Comparison of ENCODE assay signal across 1 cellular context in the genomic region with DNA sequence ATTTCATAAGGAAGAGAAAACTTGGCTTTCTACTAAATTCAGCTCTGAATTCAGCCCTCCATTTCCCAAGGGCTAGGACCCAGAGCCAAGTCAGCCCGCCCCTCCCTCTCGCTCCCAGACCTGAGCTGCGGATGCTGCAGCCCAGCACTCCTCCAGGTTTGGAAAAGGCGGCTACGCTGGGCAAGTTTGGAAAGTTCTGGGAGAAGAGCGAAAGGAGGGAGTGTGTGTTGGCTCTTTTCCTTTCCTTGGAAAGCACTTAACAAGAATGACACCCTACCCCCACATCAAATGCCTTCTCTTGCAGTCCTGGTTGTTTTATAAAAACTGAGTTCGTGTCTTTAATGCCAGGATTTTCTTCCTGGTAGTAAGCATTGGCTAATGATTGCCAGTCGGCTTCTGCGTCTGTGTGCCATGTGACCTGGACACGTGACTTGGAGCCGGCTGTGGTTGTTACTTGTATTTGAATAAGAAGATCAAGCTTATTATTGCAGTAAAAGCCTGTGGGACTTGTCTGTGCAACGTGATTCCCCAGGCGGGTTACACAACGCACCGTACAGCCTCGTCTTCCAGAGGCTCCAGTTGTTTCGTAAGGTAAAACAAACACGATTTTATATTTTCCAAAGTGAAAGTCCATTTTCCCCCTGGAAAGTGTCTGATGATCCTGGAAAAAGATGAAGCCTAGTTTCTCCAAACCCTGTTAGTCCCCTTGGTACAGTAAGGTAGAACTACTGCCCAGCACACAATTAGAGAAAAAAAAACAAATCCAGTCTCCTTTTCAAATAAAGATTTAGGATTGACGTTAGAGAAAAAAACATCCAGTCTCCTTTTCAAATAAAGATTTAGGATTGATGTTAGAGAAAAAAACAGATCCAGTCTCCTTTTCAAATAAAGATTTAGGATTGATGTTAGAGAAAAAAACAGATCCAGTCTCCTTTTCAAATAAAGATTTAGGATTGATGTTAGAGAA.
A peak's percentile ranks its signal among the peaks of the same experiment; 100 is the strongest.
TF ChIP-seq lines count a peak whose summit lies in the region.

No MANE protein-coding gene starts in this region.

TF ChIP-seq in HepG2, 621 proteins besides CTCF, POLR2A, EP300 and RAD21 (continued from another document and continues in another):
- TF ChIP-seq ATF7 (IDR thresholded peaks at IDR 0.05): no peak
- TF ChIP-seq ATF7 (CRISPR knock-in tag; IDR thresholded peaks at IDR 0.05): no peak
- TF ChIP-seq RBAK (CRISPR knock-in tag; IDR thresholded peaks at IDR 0.05): no peak
- TF ChIP-seq SOX6 (IDR thresholded peaks at IDR 0.05): no peak
- TF ChIP-seq SOX6 (CRISPR knock-in tag; IDR thresholded peaks at IDR 0.05): peak; percentile 84
- TF ChIP-seq ZNF121 (CRISPR knock-in tag; IDR thresholded peaks at IDR 0.05): no peak
- TF ChIP-seq, protein P1, sequence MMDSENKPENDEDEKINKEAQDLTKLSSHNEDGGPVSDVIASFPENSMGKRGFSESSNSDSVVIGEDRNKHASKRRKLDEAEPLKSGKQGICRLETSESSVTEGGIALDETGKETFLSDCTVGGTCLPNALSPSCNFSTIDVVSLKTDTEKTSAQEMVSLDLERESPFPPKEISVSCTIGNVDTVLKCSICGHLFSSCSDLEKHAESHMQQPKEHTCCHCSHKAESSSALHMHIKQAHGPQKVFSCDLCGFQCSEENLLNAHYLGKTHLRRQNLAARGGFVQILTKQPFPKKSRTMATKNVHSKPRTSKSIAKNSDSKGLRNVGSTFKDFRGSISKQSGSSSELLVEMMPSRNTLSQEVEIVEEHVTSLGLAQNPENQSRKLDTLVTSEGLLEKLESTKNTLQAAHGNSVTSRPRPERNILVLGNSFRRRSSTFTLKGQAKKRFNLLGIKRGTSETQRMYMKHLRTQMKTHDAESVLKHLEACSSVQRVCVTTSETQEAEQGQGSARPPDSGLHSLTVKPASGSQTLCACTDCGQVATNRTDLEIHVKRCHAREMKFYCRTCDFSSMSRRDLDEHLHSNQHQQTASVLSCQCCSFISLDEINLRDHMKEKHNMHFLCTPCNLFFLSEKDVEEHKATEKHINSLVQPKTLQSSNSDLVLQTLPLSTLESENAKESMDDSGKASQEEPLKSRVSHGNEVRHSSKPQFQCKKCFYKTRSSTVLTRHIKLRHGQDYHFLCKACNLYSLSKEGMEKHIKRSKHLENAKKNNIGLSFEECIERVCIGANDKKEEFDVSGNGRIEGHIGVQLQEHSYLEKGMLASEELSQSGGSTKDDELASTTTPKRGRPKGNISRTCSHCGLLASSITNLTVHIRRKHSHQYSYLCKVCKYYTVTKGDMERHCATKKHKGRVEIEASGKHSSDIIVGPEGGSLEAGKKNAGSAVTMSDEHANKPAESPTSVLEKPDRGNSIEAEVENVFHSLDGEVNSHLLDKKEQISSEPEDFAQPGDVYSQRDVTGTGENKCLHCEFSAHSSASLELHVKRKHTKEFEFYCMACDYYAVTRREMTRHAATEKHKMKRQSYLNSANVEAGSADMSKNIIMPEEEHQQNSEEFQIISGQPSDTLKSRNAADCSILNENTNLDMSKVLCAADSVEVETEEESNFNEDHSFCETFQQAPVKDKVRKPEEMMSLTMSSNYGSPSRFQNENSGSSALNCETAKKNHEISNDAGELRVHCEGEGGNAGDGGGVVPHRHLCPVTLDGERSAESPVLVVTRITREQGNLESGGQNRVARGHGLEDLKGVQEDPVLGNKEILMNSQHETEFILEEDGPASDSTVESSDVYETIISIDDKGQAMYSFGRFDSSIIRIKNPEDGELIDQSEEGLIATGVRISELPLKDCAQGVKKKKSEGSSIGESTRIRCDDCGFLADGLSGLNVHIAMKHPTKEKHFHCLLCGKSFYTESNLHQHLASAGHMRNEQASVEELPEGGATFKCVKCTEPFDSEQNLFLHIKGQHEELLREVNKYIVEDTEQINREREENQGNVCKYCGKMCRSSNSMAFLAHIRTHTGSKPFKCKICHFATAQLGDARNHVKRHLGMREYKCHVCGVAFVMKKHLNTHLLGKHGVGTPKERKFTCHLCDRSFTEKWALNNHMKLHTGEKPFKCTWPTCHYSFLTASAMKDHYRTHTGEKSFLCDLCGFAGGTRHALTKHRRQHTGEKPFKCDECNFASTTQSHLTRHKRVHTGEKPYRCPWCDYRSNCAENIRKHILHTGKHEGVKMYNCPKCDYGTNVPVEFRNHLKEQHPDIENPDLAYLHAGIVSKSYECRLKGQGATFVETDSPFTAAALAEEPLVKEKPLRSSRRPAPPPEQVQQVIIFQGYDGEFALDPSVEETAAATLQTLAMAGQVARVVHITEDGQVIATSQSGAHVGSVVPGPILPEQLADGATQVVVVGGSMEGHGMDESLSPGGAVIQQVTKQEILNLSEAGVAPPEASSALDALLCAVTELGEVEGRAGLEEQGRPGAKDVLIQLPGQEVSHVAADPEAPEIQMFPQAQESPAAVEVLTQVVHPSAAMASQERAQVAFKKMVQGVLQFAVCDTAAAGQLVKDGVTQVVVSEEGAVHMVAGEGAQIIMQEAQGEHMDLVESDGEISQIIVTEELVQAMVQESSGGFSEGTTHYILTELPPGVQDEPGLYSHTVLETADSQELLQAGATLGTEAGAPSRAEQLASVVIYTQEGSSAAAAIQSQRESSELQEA (CRISPR knock-in tag; IDR thresholded peaks at IDR 0.05; ENCODE audit: not compliant biosample characterization): no peak
- no peak for TF ChIP-seq BRD4 (CRISPR knock-in tag; IDR thresholded peaks at IDR 0.05)
- TF ChIP-seq, protein P2, sequence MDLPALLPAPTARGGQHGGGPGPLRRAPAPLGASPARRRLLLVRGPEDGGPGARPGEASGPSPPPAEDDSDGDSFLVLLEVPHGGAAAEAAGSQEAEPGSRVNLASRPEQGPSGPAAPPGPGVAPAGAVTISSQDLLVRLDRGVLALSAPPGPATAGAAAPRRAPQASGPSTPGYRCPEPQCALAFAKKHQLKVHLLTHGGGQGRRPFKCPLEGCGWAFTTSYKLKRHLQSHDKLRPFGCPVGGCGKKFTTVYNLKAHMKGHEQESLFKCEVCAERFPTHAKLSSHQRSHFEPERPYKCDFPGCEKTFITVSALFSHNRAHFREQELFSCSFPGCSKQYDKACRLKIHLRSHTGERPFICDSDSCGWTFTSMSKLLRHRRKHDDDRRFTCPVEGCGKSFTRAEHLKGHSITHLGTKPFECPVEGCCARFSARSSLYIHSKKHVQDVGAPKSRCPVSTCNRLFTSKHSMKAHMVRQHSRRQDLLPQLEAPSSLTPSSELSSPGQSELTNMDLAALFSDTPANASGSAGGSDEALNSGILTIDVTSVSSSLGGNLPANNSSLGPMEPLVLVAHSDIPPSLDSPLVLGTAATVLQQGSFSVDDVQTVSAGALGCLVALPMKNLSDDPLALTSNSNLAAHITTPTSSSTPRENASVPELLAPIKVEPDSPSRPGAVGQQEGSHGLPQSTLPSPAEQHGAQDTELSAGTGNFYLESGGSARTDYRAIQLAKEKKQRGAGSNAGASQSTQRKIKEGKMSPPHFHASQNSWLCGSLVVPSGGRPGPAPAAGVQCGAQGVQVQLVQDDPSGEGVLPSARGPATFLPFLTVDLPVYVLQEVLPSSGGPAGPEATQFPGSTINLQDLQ (CRISPR knock-in tag; IDR thresholded peaks at IDR 0.05): no peak
- no peak for TF ChIP-seq SMARCC2 (IDR thresholded peaks at IDR 0.05)
- TF ChIP-seq, protein P3, sequence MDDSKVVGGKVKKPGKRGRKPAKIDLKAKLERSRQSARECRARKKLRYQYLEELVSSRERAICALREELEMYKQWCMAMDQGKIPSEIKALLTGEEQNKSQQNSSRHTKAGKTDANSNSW (CRISPR knock-in tag; IDR thresholded peaks at IDR 0.05; ENCODE audit: borderline replicate concordance): no peak
- TF ChIP-seq, protein P4, sequence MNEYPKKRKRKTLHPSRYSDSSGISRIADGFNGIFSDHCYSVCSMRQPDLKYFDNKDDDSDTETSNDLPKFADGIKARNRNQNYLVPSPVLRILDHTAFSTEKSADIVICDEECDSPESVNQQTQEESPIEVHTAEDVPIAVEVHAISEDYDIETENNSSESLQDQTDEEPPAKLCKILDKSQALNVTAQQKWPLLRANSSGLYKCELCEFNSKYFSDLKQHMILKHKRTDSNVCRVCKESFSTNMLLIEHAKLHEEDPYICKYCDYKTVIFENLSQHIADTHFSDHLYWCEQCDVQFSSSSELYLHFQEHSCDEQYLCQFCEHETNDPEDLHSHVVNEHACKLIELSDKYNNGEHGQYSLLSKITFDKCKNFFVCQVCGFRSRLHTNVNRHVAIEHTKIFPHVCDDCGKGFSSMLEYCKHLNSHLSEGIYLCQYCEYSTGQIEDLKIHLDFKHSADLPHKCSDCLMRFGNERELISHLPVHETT (CRISPR knock-in tag; conservative IDR thresholded peaks at IDR 0.05): no peak; the same call in 1 of the 2 replicates
- TF ChIP-seq ZNF547 (CRISPR knock-in tag; IDR thresholded peaks at IDR 0.05): 0 out of 2 replicates have a peak, but pooled peaks have one; percentile 28
- no peak for TF ChIP-seq CHD4 (IDR thresholded peaks at IDR 0.05; ENCODE audit: borderline replicate concordance, low read length)
- no peak for TF ChIP-seq ZNF883 (CRISPR knock-in tag; IDR thresholded peaks at IDR 0.05; ENCODE audit: not compliant biosample characterization)
- no peak for TF ChIP-seq GTF2F1 (IDR thresholded peaks at IDR 0.05; ENCODE audit: low read length)
- TF ChIP-seq KDM5A (IDR thresholded peaks at IDR 0.05; ENCODE audit: borderline replicate concordance, low read length): peak; percentile 44; the same call in 1 of the 2 replicates
- no peak for TF ChIP-seq TEAD3 (CRISPR knock-in tag; optimal IDR thresholded peaks at IDR 0.05; ENCODE audit: borderline replicate concordance)
- TF ChIP-seq CEBPB (IDR thresholded peaks at IDR 0.05; ENCODE audit: borderline replicate concordance, low read depth, low read length): peak; percentile 98
- TF ChIP-seq, protein P5, sequence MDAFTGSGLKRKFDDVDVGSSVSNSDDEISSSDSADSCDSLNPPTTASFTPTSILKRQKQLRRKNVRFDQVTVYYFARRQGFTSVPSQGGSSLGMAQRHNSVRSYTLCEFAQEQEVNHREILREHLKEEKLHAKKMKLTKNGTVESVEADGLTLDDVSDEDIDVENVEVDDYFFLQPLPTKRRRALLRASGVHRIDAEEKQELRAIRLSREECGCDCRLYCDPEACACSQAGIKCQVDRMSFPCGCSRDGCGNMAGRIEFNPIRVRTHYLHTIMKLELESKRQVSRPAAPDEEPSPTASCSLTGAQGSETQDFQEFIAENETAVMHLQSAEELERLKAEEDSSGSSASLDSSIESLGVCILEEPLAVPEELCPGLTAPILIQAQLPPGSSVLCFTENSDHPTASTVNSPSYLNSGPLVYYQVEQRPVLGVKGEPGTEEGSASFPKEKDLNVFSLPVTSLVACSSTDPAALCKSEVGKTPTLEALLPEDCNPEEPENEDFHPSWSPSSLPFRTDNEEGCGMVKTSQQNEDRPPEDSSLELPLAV (CRISPR knock-in tag; conservative IDR thresholded peaks at IDR 0.05; ENCODE audit: low read depth): no peak
- TF ChIP-seq ZNF556 (CRISPR knock-in tag; IDR thresholded peaks at IDR 0.05; ENCODE audit: borderline replicate concordance): no peak
- TF ChIP-seq GTF3A (CRISPR knock-in tag; conservative IDR thresholded peaks at IDR 0.05): no peak
- TF ChIP-seq SP4 (CRISPR knock-in tag; IDR thresholded peaks at IDR 0.05): no peak
- peak; percentile 84; the same call in 1 of the 2 replicates for TF ChIP-seq ZNF766 (CRISPR knock-in tag; IDR thresholded peaks at IDR 0.05; ENCODE audit: borderline replicate concordance)
- peak; percentile 59; the same call in 1 of the 2 replicates for TF ChIP-seq MED13 (CRISPR knock-in tag; IDR thresholded peaks at IDR 0.05)
- peak; percentile 72; the same call in 1 of the 2 replicates for TF ChIP-seq ISL2 (CRISPR knock-in tag; IDR thresholded peaks at IDR 0.05)
- TF ChIP-seq, protein P6, sequence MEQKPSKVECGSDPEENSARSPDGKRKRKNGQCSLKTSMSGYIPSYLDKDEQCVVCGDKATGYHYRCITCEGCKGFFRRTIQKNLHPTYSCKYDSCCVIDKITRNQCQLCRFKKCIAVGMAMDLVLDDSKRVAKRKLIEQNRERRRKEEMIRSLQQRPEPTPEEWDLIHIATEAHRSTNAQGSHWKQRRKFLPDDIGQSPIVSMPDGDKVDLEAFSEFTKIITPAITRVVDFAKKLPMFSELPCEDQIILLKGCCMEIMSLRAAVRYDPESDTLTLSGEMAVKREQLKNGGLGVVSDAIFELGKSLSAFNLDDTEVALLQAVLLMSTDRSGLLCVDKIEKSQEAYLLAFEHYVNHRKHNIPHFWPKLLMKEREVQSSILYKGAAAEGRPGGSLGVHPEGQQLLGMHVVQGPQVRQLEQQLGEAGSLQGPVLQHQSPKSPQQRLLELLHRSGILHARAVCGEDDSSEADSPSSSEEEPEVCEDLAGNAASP (CRISPR knock-in tag; IDR thresholded peaks at IDR 0.05; ENCODE audit: borderline replicate concordance): peak; percentile 55; the same call in 1 of the 2 replicates
- TF ChIP-seq PHF5A (CRISPR knock-in tag; IDR thresholded peaks at IDR 0.05; ENCODE audit: low read depth, unreplicated experiment): peak; percentile 8
- TF ChIP-seq DPF2 (CRISPR knock-in tag; IDR thresholded peaks at IDR 0.05; ENCODE audit: borderline replicate concordance, low read depth): peak; percentile 59; the same call in 1 of the 2 replicates
- TF ChIP-seq SNAI1 (CRISPR knock-in tag; IDR thresholded peaks at IDR 0.05; ENCODE audit: borderline replicate concordance): no peak
- TF ChIP-seq, protein P7, sequence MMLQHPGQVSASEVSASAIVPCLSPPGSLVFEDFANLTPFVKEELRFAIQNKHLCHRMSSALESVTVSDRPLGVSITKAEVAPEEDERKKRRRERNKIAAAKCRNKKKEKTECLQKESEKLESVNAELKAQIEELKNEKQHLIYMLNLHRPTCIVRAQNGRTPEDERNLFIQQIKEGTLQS (CRISPR knock-in tag; IDR thresholded peaks at IDR 0.05): peak; percentile 29; the same call in 1 of the 2 replicates
- TF ChIP-seq, protein P8, sequence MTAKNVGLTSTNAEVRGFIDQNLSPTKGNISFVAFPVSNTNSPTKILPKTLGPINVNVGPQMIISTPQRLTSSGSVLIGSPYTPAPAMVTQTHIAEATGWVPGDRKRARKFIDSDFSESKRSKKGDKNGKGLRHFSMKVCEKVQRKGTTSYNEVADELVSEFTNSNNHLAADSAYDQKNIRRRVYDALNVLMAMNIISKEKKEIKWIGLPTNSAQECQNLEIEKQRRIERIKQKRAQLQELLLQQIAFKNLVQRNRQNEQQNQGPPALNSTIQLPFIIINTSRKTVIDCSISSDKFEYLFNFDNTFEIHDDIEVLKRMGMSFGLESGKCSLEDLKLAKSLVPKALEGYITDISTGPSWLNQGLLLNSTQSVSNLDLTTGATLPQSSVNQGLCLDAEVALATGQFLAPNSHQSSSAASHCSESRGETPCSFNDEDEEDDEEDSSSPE (CRISPR knock-in tag; IDR thresholded peaks at IDR 0.05): peak; percentile 53; the same call in 1 of the 2 replicates
- TF ChIP-seq, protein P9, sequence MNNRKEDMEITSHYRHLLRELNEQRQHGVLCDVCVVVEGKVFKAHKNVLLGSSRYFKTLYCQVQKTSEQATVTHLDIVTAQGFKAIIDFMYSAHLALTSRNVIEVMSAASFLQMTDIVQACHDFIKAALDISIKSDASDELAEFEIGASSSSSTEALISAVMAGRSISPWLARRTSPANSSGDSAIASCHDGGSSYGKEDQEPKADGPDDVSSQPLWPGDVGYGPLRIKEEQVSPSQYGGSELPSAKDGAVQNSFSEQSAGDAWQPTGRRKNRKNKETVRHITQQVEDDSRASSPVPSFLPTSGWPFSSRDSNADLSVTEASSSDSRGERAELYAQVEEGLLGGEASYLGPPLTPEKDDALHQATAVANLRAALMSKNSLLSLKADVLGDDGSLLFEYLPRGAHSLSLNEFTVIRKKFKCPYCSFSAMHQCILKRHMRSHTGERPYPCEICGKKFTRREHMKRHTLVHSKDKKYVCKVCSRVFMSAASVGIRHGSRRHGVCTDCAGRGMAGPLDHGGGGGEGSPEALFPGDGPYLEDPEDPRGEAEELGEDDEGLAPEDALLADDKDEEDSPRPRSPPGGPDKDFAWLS (CRISPR knock-in tag; IDR thresholded peaks at IDR 0.05; ENCODE audit: borderline replicate concordance): no peak
- TF ChIP-seq PTBP1 (IDR thresholded peaks at IDR 0.05; ENCODE audit: low read depth, low read length, poor library complexity, severe bottlenecking): no peak
- no peak for TF ChIP-seq ZNF33A (CRISPR knock-in tag; IDR thresholded peaks at IDR 0.05; ENCODE audit: borderline replicate concordance)
- TF ChIP-seq MTF2 (CRISPR knock-in tag; IDR thresholded peaks at IDR 0.05; ENCODE audit: borderline replicate concordance): no peak
- TF ChIP-seq ATRX (CRISPR knock-in tag; IDR thresholded peaks at IDR 0.05; ENCODE audit: borderline replicate concordance): no peak
